ENCODE assay signal across 8 cellular contexts in genomic region chr9:135887021-135887507, GRCh38. TPM values are rescaled to one million over a fixed set of nuclear protein-coding genes. Genes with fewer than 3 reads are reported as not detected.
DNase-seq lines count a peak whose midpoint lies in the region; ATAC-seq and TF ChIP-seq lines count a peak whose summit lies in the region.

No MANE protein-coding gene starts in this region.

- CTCF ChIA-PET in activated CD4-positive, alpha-beta memory T cell treated with anti-CD3 and anti-CD28 coated beads, Interleukin-2, amount 10 ng/mL, durations not matched to agents 7 days and 5 days (lab: Charles Lee), result no interaction called here
- CTCF ChIA-PET in GM10248 (lab: Yijun Ruan, JAX), result interaction anchor here (1.4 kb wide), 1 partner anchor 22 kb away, joined by 4 read pairs; no protein-coding TSS in a partner anchor

- H3K27ac Mint-ChIP-seq in HFFc6, result peak overlapping the region; percentile 52; the same call in 1 of the 2 replicates
- peak overlapping the region; percentile 27 for H3K27ac Mint-ChIP-seq in activated CD4-positive, alpha-beta memory T cell treated with anti-CD3 and anti-CD28 coated beads, Interleukin-2, amount 10 ng/mL, durations not matched to agents 7 days and 5 days

- ATAC-seq in lower lobe of right lung, result peak; percentile 29 to 42

- H3K4me1 ChIP-seq in lower lobe of right lung, result peaks cover 61% of the 10 kb centered on the region
- H3K4me1 ChIP-seq in tibial artery, result peaks cover 0 to 57% (median 31%) of the 10 kb centered on the region in 4 donors

- intact Hi-C loops in lower lobe of right lung (cut with DNase I) (no loop called here), tibial artery (cut with DNase I; ENCODE audit: low total_unique reads) (no loop called here)

- no peaks in the 10 kb centered on the region for H3K9me3 Mint-ChIP-seq in HFFc6
- H3K9me3 Mint-ChIP-seq in activated CD4-positive, alpha-beta memory T cell treated with anti-CD3 and anti-CD28 coated beads, Interleukin-2, amount 10 ng/mL, durations not matched to agents 7 days and 5 days, result no peaks in the 10 kb centered on the region

- peaks cover 7% of the 10 kb centered on the region for H3K36me3 ChIP-seq in lower lobe of right lung
- peaks cover 0 to 7% (median 0%) of the 10 kb centered on the region in 3 donors for H3K36me3 ChIP-seq in tibial artery

- H3K36me3 Mint-ChIP-seq in HFFc6 (ENCODE audit: low read depth), result no peaks in the 10 kb centered on the region
- H3K36me3 Mint-ChIP-seq in activated CD4-positive, alpha-beta memory T cell treated with anti-CD3 and anti-CD28 coated beads, Interleukin-2, amount 10 ng/mL, durations not matched to agents 7 days and 5 days (ENCODE audit: low read depth), result no peaks in the 10 kb centered on the region

- H3K27ac ChIP-seq in lower lobe of right lung (peak overlapping the region; percentile 59), tibial artery (no peak overlapping the region)

- no peaks in the 10 kb centered on the region; the same call in 1 of the 2 replicates for H3K27me3 Mint-ChIP-seq in HFFc6 (ENCODE audit: insufficient read depth)
- H3K27me3 Mint-ChIP-seq in activated CD4-positive, alpha-beta memory T cell treated with anti-CD3 and anti-CD28 coated beads, Interleukin-2, amount 10 ng/mL, durations not matched to agents 7 days and 5 days, result no peaks in the 10 kb centered on the region

- no peak overlapping the region for H3K4me3 Mint-ChIP-seq in HFFc6
- H3K4me3 Mint-ChIP-seq in activated CD4-positive, alpha-beta memory T cell treated with anti-CD3 and anti-CD28 coated beads, Interleukin-2, amount 10 ng/mL, durations not matched to agents 7 days and 5 days, result peak overlapping the region; percentile 21

- no peak for TF ChIP-seq CTCF in HFFc6 (IDR thresholded peaks at IDR 0.05)
- no peak for TF ChIP-seq CTCF in lower lobe of right lung (IDR thresholded peaks at IDR 0.05)
- no peak for TF ChIP-seq CTCF in tibial artery (IDR thresholded peaks at IDR 0.05)
- TF ChIP-seq CTCF in GM10248 (IDR thresholded peaks at IDR 0.05; ENCODE audit: control extremely low read depth, extremely low read depth, low read depth, missing control alignments), result no peak

- POLR2A ChIA-PET in activated CD4-positive, alpha-beta memory T cell treated with anti-CD3 and anti-CD28 coated beads, Interleukin-2, amount 10 ng/mL, durations not matched to agents 7 days and 5 days (lab: Charles Lee), result no interaction called here
- POLR2A ChIA-PET in GM10248 (lab: Yijun Ruan, JAX), result no interaction called here

- H3K9me3 ChIP-seq in lower lobe of right lung, result no peaks in the 10 kb centered on the region
- H3K9me3 ChIP-seq in tibial artery, result no peaks in the 10 kb centered on the region

- H3K4me1 Mint-ChIP-seq in HFFc6 (ENCODE audit: low read depth), result peaks cover 50% of the 10 kb centered on the region
- peaks cover 49% of the 10 kb centered on the region for H3K4me1 Mint-ChIP-seq in activated CD4-positive, alpha-beta memory T cell treated with anti-CD3 and anti-CD28 coated beads, Interleukin-2, amount 10 ng/mL, durations not matched to agents 7 days and 5 days

- H3K27me3 ChIP-seq in lower lobe of right lung (ENCODE audit: low read depth) (no peaks in the 10 kb centered on the region), tibial artery (no peaks in the 10 kb centered on the region)

- peak overlapping the region; percentile 26 for H3K4me3 ChIP-seq in lower lobe of right lung
- no peak overlapping the region for H3K4me3 ChIP-seq in tibial artery

- DNase-seq in AML-193 (lab: John Stamatoyannopoulos, UW) (peak; percentile 78 to 85), HFFc6 (no peak), lower lobe of right lung (peak; percentile 55), cortex of kidney (lab: John Stamatoyannopoulos, UW) (no peak), NCI-H1048 (lab: John Stamatoyannopoulos, UW) (no peak), tibial artery (no peak), GM10248 (ENCODE audit: extremely low spot score) (no peak)
- DNase-seq in activated CD4-positive, alpha-beta memory T cell treated with anti-CD3 and anti-CD28 coated beads, Interleukin-2, amount 10 ng/mL, durations not matched to agents 7 days and 5 days, result no peak

RNA-seq across cellular contexts. Expression of gene CAMSAP1, which starts 20.3 kb away (rescaled TPM):
- 10 to 100 TPM; 14.9 to 22.8 (median 18.1) TPM for total RNA-seq in HFFc6 (2021; fragmentation: NEBNext Ultra II Directional; extraction: Animal tissue kit (Norgen Biotek cat#: 25700))
- total RNA-seq in activated CD4-positive, alpha-beta memory T cell treated with anti-CD3 and anti-CD28 coated beads, Interleukin-2, amount 10 ng/mL, durations not matched to agents 7 days and 5 days, result 10 to 100 TPM; 20.9 to 22.0 TPM
- total RNA-seq in lower lobe of right lung, result 34.4 TPM

Comparison
In these comparisons a context has a peak if more than half of its experiments do, and no peak if none do; other contexts are left out.
1. DNase-seq: peak in AML-193 (2 of 2) and lower lobe of right lung (single experiment); none in HFFc6 (single experiment), activated CD4-positive, alpha-beta memory T cell treated with anti-CD3 and anti-CD28 coated beads, Interleukin-2, amount 10 ng/mL, durations not matched to agents 7 days and 5 days (single experiment), cortex of kidney (single experiment), NCI-H1048 (single experiment), tibial artery (0 of 2) and GM10248 (single experiment).